Comparison of ENCODE assay signal across 1 cellular context in the genomic region with DNA sequence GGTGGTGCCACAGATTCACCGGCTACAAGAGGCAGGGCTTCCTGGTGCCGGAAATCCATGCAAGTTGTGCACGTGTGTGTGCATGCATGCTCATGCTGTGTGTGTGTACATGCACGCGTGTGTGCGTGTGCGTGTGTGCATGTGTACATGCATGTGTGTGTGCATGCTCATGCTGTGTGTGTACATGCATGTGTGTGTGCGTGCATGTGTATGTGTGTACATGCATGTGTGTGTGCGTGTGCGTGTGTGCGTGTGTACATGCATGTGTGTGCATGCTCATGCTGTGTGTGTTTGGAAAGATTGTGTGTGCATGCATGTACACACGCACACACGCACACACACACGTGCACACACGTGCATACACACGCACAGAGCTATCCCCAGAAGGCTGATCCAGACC.
TF ChIP-seq lines count a peak whose summit lies in the region.

No MANE protein-coding gene starts in this region.

TF ChIP-seq in H1, 55 proteins besides CTCF, POLR2A, EP300 and RAD21:
- TF ChIP-seq BRCA1 (IDR thresholded peaks at IDR 0.05; ENCODE audit: low read depth, low read length) (no peak), CTBP2 (IDR thresholded peaks at IDR 0.05; ENCODE audit: borderline replicate concordance, insufficient read depth, insufficient read length, low read length) (no peak), EZH2 (IDR thresholded peaks at IDR 0.05; ENCODE audit: low read depth, low read length, severe bottlenecking) (no peak), CHD1 (IDR thresholded peaks at IDR 0.05; ENCODE audit: low read depth, low read length) (no peak), TAF1 (IDR thresholded peaks at IDR 0.05; ENCODE audit: low read depth, low read length) (no peak), RFX5 (IDR thresholded peaks at IDR 0.05; ENCODE audit: borderline replicate concordance, low read depth, low read length) (no peak)
